1 cellular context compared by ENCODE assay signal in the genomic region with DNA sequence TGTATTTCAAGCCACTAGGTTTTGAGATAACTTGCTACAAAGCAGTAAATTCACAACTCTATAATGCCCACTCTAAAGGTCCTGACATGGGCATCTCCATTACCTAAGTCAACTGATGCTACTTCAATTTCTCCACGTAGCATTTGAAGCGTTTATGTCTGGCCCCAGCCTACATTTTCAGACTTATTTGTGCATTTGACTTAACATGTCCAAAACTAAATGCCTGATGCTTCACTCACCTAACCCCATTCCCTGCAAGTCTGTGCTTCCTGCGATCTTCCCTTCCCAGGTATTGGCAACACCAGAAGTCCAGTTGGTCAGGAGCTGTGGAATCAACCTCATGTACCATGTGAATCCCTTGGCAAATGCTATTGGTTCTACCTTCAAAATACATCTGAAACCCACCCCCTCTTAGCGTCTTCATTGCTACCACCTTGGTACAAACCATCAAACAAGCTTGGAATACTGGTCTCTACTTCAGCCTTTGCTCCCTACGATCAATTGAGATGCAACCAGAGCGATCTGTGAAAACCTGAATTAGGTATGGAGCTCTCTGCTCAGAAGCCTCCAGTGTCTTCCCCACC.
TF ChIP-seq lines count a peak whose summit lies in the region.

No MANE protein-coding gene starts in this region.

TF ChIP-seq in A549, 52 proteins besides CTCF, POLR2A, EP300 and RAD21 (continued from another document):
- TF ChIP-seq RNF2 (IDR thresholded peaks at IDR 0.05; ENCODE audit: borderline replicate concordance, low read depth) (no peak), FOSB (CRISPR knock-in tag; IDR thresholded peaks at IDR 0.05) (peak; percentile 73; the same call in 1 of the 2 replicates), POLR2AphosphoS2 (conservative IDR thresholded peaks at IDR 0.05; ENCODE audit: low read length) (peak; percentile 34; the same call in 1 of the 2 replicates)
- TF ChIP-seq, protein P1, sequence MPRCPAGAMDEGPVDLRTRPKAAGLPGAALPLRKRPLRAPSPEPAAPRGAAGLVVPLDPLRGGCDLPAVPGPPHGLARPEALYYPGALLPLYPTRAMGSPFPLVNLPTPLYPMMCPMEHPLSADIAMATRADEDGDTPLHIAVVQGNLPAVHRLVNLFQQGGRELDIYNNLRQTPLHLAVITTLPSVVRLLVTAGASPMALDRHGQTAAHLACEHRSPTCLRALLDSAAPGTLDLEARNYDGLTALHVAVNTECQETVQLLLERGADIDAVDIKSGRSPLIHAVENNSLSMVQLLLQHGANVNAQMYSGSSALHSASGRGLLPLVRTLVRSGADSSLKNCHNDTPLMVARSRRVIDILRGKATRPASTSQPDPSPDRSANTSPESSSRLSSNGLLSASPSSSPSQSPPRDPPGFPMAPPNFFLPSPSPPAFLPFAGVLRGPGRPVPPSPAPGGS (IDR thresholded peaks at IDR 0.05), result 0 out of 3 replicates have a peak, but pooled peaks have one; percentile 44
